15 cellular contexts compared by ENCODE assay signal in the genomic region with DNA sequence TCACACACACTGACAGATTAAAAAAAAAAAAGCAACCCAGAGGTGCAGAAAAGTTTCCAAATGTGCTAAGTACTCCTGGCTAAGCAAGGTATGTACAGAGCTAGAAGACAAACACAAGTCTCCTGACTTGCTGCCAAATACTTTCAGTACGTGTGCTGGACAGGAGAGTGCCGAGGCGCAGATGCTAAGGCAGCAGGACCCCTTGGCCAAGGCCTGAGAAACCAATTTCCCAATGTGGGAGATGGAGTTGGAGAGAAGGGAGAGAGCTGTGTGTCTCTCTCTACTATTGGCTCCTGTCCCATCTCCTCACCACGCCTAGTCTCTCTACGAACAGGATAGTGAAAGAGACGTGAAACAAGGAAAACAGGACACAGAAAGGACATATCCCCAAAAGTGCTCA. TPM values are rescaled to one million over a fixed set of nuclear protein-coding genes. Genes with fewer than 3 reads are reported as not detected.
DNase-seq lines count a peak whose midpoint lies in the region; ATAC-seq and TF ChIP-seq lines count a peak whose summit lies in the region.
"Had no signal": no experiment of that assay in that cellular context is flagged by ENCODE, and none has a peak within 500 bp of the region (broad histone marks: within the 10 kb centered on the region; RNA-seq: fewer than 3 reads in every experiment).

No MANE protein-coding gene starts in this region.

- CTCF ChIA-PET in HEK293 (lab: Yijun Ruan, JAX) = interaction anchor here (1.2 kb wide), 1 partner anchor 8 kb away, joined by 8 read pairs; no protein-coding TSS in a partner anchor

- H3K27ac Mint-ChIP-seq in brain = peak overlapping the region in 3 of 5 experiments; percentile 2 to 72 (median 42)

- H3K9me3 ChIP-seq in HEK293 (ENCODE audit: control insufficient read depth, insufficient read depth, low read depth, low read length) (no peaks in the 10 kb centered on the region), stomach (no peaks in the 10 kb centered on the region), MG63 (no peaks in the 10 kb centered on the region)
- H3K9me3 ChIP-seq: HAP-1 had no signal

- TF ChIP-seq EP300 in stomach (IDR thresholded peaks at IDR 0.05) = no peak

- peaks cover 84% of the 10 kb centered on the region for H3K4me1 Mint-ChIP-seq in brain

- H3K4me3 ChIP-seq in HEK293 (ENCODE audit: low read depth, low read length) (no peak overlapping the region), stomach (no peak overlapping the region), MG63 (no peak overlapping the region)
- H3K4me3 ChIP-seq: HAP-1 had no signal

- DNase-seq in mesenteric fat pad (ENCODE audit: low spot score) (peak; percentile 18), stomach (no peak), NCI-H2171 (lab: John Stamatoyannopoulos, UW) (no peak), MG63 (no peak)
- DNase-seq: brain microvascular endothelial cell, DMS 273 treated with DMSO at 0.1 percent for 48 hours, NCI-H774, WERI-Rb-1 had no signal

- 22 to 36% (median 31%) methylated on average over 6 of the region's 6 CpGs for WGBS in stomach, 5 donors

- H3K27me3 ChIP-seq in stomach (no peaks in the 10 kb centered on the region), MG63 (no peaks in the 10 kb centered on the region)
- H3K27me3 ChIP-seq: brain microvascular endothelial cell had no signal

- TF ChIP-seq CTCF in HEK293 (tag by site-specific recombination; IDR thresholded peaks at IDR 0.05) (no peak), brain (conservative IDR thresholded peaks at IDR 0.05) (no peak), stomach (IDR thresholded peaks at IDR 0.05) (no peak)

- POLR2A ChIA-PET in HEK293 (lab: Yijun Ruan, JAX) = interaction anchor here (0.7 to 1.0 kb wide), 2 partner anchors 25 to 1904 kb away, joined by 3 to 8 read pairs; no protein-coding TSS in a partner anchor

- H3K27ac ChIP-seq in HEK293 (ENCODE audit: extremely low read depth, low read depth, low read length) (no peak overlapping the region), stomach (peak overlapping the region in 4 of 5 donors; percentile 31 to 66 (median 50))
- H3K27ac ChIP-seq: brain microvascular endothelial cell, WERI-Rb-1 had no signal

- no peak for ATAC-seq in HG03139 (IDR thresholded peaks at IDR 0.05; ENCODE audit: unreplicated experiment)

- intact Hi-C loops in stomach (cut with DNase I; ENCODE audit: low total_unique reads) = no loop called here

- no peak for TF ChIP-seq POLR2A in stomach (IDR thresholded peaks at IDR 0.05)

- H3K4me1 ChIP-seq in HEK293 (ENCODE audit: control insufficient read depth, insufficient read depth, low read length) (0 out of 2 replicates have a peak, but pooled peaks cover 2% of the 10 kb centered on the region), stomach (peaks cover 54 to 96% (median 79%) of the 10 kb centered on the region in 4 donors)
- H3K4me1 ChIP-seq: HAP-1 had no signal

- H3K4me3 Mint-ChIP-seq in brain = peak overlapping the region in 1 of 5 experiments; percentile 63
- H3K4me3 Mint-ChIP-seq: B cell had no signal

- H3K36me3 Mint-ChIP-seq in brain = peaks cover 69% of the 10 kb centered on the region

- peaks cover 0 to 55% of the 10 kb centered on the region in 2 experiments; a peak in 2 of 3 replicates for H3K36me3 ChIP-seq in HEK293 (ENCODE audit: control insufficient read depth in 2 of 2, insufficient read depth in 1 of 2, low read length in 2 of 2)
- peaks cover 16 to 84% (median 77%) of the 10 kb centered on the region in 4 donors for H3K36me3 ChIP-seq in stomach
- H3K36me3 ChIP-seq in MG63 = peaks cover 14% of the 10 kb centered on the region

- H3K9me3 Mint-ChIP-seq in brain = no peaks in the 10 kb centered on the region

- H3K27me3 Mint-ChIP-seq in brain = no peaks in the 10 kb centered on the region
- H3K27me3 Mint-ChIP-seq: B cell had no signal

TF ChIP-seq in HEK293, 187 proteins besides CTCF, POLR2A, EP300 and RAD21:
- TF ChIP-seq KLF8 (tag by site-specific recombination; IDR thresholded peaks at IDR 0.05) = no peak
- TF ChIP-seq, protein P1, sequence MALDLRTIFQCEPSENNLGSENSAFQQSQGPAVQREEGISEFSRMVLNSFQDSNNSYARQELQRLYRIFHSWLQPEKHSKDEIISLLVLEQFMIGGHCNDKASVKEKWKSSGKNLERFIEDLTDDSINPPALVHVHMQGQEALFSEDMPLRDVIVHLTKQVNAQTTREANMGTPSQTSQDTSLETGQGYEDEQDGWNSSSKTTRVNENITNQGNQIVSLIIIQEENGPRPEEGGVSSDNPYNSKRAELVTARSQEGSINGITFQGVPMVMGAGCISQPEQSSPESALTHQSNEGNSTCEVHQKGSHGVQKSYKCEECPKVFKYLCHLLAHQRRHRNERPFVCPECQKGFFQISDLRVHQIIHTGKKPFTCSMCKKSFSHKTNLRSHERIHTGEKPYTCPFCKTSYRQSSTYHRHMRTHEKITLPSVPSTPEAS (tag by site-specific recombination; IDR thresholded peaks at IDR 0.05) = peak; percentile 74

RNA-seq across cellular contexts. Expression of a gene that starts 5.3 kb away (rescaled TPM):
- polyA plus RNA-seq in brain (ENCODE audit: insufficient read depth, low read depth, low replicate concordance) = 77.1 TPM
- total RNA-seq in mesenteric fat pad = 46.2 TPM
- total RNA-seq in stomach = 10 to 100 TPM; 17.8 to 99.8 (median 50.9) TPM
- 10 to 100 TPM; 26.3 to 30.5 (median 29.8) TPM for polyA plus RNA-seq in stomach
- total RNA-seq in MG63 (2014; rRNA removed; shearing (Covaris generic); ENCODE audit: low replicate concordance) = 22.1 and 23.9 TPM in 2 replicates

RNA-seq across cellular contexts. Expression of a gene that starts 23.6 kb away (rescaled TPM):
- polyA plus RNA-seq in brain (ENCODE audit: insufficient read depth, low read depth, low replicate concordance) (17.3 TPM), stomach (100 to 1,000 TPM in 1 of 3 donors, 10 to 100 TPM in 2; 30.6 to 124 (median 54.7) TPM)
- total RNA-seq in mesenteric fat pad (195 TPM), stomach (100 to 1,000 TPM in 2 of 5 donors, 10 to 100 TPM in 3; 22.6 to 388 (median 95.1) TPM)
- 37.5 and 66.3 TPM in 2 replicates for total RNA-seq in MG63 (2014; rRNA removed; shearing (Covaris generic); ENCODE audit: low replicate concordance)
- total RNA-seq: B cell had no signal
- polyA plus RNA-seq: neural cell had no signal

RNA-seq across cellular contexts. Expression of a gene that starts 24.0 kb away (rescaled TPM):
- polyA plus RNA-seq in brain (ENCODE audit: insufficient read depth, low read depth, low replicate concordance) = 32.4 TPM
- total RNA-seq in mesenteric fat pad = 210 TPM
- 100 to 1,000 TPM in 2 of 5 donors, 10 to 100 TPM in 3; 38.5 to 164 (median 44.2) TPM for total RNA-seq in stomach
- polyA plus RNA-seq in stomach = 100 to 1,000 TPM in 1 of 3 donors, 10 to 100 TPM in 2; 71.0 to 104 (median 76.5) TPM
- 10.8 and 12.4 TPM in 2 replicates for total RNA-seq in MG63 (2014; rRNA removed; shearing (Covaris generic); ENCODE audit: low replicate concordance)

RNA-seq across cellular contexts. Expression of a gene that starts 29.4 kb away (rescaled TPM):
- not detected for polyA plus RNA-seq in brain (ENCODE audit: insufficient read depth, low read depth, low replicate concordance)
- total RNA-seq in mesenteric fat pad = not detected
- under 1 TPM in 1 of 5 donors, not detected in 4; 0.92 TPM for total RNA-seq in stomach
- polyA plus RNA-seq in stomach = under 1 TPM in 1 of 3 donors, not detected in 2; 0.28 TPM
- total RNA-seq in MG63 (2014; rRNA removed; shearing (Covaris generic); ENCODE audit: low replicate concordance) = not detected in 2 replicates
- total RNA-seq: B cell, lung microvascular endothelial cell had no signal
- polyA plus RNA-seq: neural cell had no signal
